In genomic region chr9:98867434-98868168, GRCh38 we compare ENCODE assay signal across 1 cellular context.
TF ChIP-seq lines count a peak whose summit lies in the region.

No MANE protein-coding gene starts in this region.

TF ChIP-seq in K562, 482 proteins besides CTCF, POLR2A, EP300 and RAD21 (continued from another document and continues in another):
- TF ChIP-seq, protein P1, sequence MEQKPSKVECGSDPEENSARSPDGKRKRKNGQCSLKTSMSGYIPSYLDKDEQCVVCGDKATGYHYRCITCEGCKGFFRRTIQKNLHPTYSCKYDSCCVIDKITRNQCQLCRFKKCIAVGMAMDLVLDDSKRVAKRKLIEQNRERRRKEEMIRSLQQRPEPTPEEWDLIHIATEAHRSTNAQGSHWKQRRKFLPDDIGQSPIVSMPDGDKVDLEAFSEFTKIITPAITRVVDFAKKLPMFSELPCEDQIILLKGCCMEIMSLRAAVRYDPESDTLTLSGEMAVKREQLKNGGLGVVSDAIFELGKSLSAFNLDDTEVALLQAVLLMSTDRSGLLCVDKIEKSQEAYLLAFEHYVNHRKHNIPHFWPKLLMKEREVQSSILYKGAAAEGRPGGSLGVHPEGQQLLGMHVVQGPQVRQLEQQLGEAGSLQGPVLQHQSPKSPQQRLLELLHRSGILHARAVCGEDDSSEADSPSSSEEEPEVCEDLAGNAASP (IDR thresholded peaks at IDR 0.05) = no peak
- TF ChIP-seq TAF1 (IDR thresholded peaks at IDR 0.05; ENCODE audit: control insufficient read depth, extremely low read depth, insufficient read depth, low read length, severe bottlenecking) (peak; percentile 34), HNRNPUL1 (IDR thresholded peaks at IDR 0.05; ENCODE audit: low read length) (no peak), RBM25 (IDR thresholded peaks at IDR 0.05; ENCODE audit: low read depth, low read length, severe bottlenecking) (peak; percentile 18), POLR2AphosphoS2 (IDR thresholded peaks at IDR 0.05; ENCODE audit: low read length) (no peak), NFIX (CRISPR knock-in tag; IDR thresholded peaks at IDR 0.05; ENCODE audit: low read depth) (no peak), ZNF584 (CRISPR knock-in tag; IDR thresholded peaks at IDR 0.05; ENCODE audit: low read depth) (peak; percentile 96), SIN3A (IDR thresholded peaks at IDR 0.05; ENCODE audit: borderline replicate concordance in 2 of 2, control insufficient read depth in 1 of 2, low read depth in 2 of 2, low read length in 2 of 2) (no peak), MAFG (tag; conservative IDR thresholded peaks at IDR 0.05) (no peak), HLTF (IDR thresholded peaks at IDR 0.05) (peak; percentile 72; the same call in 1 of the 2 replicates), ZNF282 (CRISPR knock-in tag; IDR thresholded peaks at IDR 0.05) (no peak), ZNF444 (CRISPR knock-in tag; IDR thresholded peaks at IDR 0.05) (no peak), ZNF318 (IDR thresholded peaks at IDR 0.05; ENCODE audit: borderline replicate concordance in 1 of 2, low read depth in 1 of 2) (peak in 1 of 2 experiments; percentile 81; a peak in 1 of 4 replicates), BRF1 (IDR thresholded peaks at IDR 0.05; ENCODE audit: borderline replicate concordance, extremely low read depth, insufficient read length) (no peak), ZNF507 (tag; conservative IDR thresholded peaks at IDR 0.05) (no peak), E2F1 (CRISPR knock-in tag; IDR thresholded peaks at IDR 0.05) (no peak), RCOR1 (IDR thresholded peaks at IDR 0.05; ENCODE audit: borderline replicate concordance in 1 of 2, low read depth in 2 of 2, low read length in 2 of 2) (peak in 1 of 2 experiments; percentile 98; a peak in 2 of 4 replicates), SAFB2 (IDR thresholded peaks at IDR 0.05; ENCODE audit: borderline replicate concordance, low read depth, low read length, severe bottlenecking) (no peak), SLC30A9 (CRISPR knock-in tag; IDR thresholded peaks at IDR 0.05) (no peak), ZNF41 (CRISPR knock-in tag; conservative IDR thresholded peaks at IDR 0.05) (peak; percentile 79; the same call in 1 of the 2 replicates), U2AF1 (optimal IDR thresholded peaks at IDR 0.05; ENCODE audit: low read depth, low read length) (no peak), TBP (optimal IDR thresholded peaks at IDR 0.05; ENCODE audit: low read depth, low read length) (no peak), ZSCAN29 (IDR thresholded peaks at IDR 0.05) (no peak), FOXM1 (IDR thresholded peaks at IDR 0.05; ENCODE audit: low read depth) (no peak; the same call in 1 of the 2 replicates), FOXM1 (CRISPR knock-in tag; IDR thresholded peaks at IDR 0.05; ENCODE audit: low read depth) (no peak), SETDB1 (IDR thresholded peaks at IDR 0.05; ENCODE audit: low read length) (no peak), KLF6 (CRISPR knock-in tag; IDR thresholded peaks at IDR 0.05; ENCODE audit: borderline replicate concordance) (peak; percentile 90), ATF1 (CRISPR knock-in tag; IDR thresholded peaks at IDR 0.05) (no peak), ATF1 (tag; IDR thresholded peaks at IDR 0.05) (peak; percentile 54; the same call in 1 of the 2 replicates), ZNF143 (CRISPR knock-in tag; IDR thresholded peaks at IDR 0.05) (no peak), ZNF121 (CRISPR knock-in tag; conservative IDR thresholded peaks at IDR 0.05) (no peak), ZEB2 (IDR thresholded peaks at IDR 0.05) (peak; percentile 67), POLR2H (tag; IDR thresholded peaks at IDR 0.05; ENCODE audit: low read depth) (peak; percentile 75; the same call in 1 of the 2 replicates), TSC22D4 (tag; IDR thresholded peaks at IDR 0.05) (no peak), ZNF324 (CRISPR knock-in tag; IDR thresholded peaks at IDR 0.05) (no peak), NFE2L1 (tag; IDR thresholded peaks at IDR 0.05; ENCODE audit: borderline replicate concordance, low read depth) (no peak), ZFX (CRISPR knock-in tag; IDR thresholded peaks at IDR 0.05) (no peak), GMEB1 (CRISPR knock-in tag; IDR thresholded peaks at IDR 0.05) (peak; percentile 55), CBX5 (IDR thresholded peaks at IDR 0.05; ENCODE audit: borderline replicate concordance, low read depth) (0 out of 2 replicates have a peak, but pooled peaks have one; percentile 61), GATAD2A (IDR thresholded peaks at IDR 0.05) (no peak), CCAR2 (IDR thresholded peaks at IDR 0.05; ENCODE audit: low read depth, low read length) (no peak), ZNF316 (IDR thresholded peaks at IDR 0.05) (no peak), ZNF12 (CRISPR knock-in tag; IDR thresholded peaks at IDR 0.05) (peak; percentile 68), CTBP1 (IDR thresholded peaks at IDR 0.05; ENCODE audit: borderline replicate concordance) (peak; percentile 94), WHSC1 (IDR thresholded peaks at IDR 0.05; ENCODE audit: low read length) (no peak), EHMT2 (IDR thresholded peaks at IDR 0.05) (peak; percentile 65; the same call in 1 of the 2 replicates), TAF15 (IDR thresholded peaks at IDR 0.05; ENCODE audit: low read depth, low read length) (no peak), CHD1 (IDR thresholded peaks at IDR 0.05; ENCODE audit: low read length) (no peak)
- TF ChIP-seq, protein P2, sequence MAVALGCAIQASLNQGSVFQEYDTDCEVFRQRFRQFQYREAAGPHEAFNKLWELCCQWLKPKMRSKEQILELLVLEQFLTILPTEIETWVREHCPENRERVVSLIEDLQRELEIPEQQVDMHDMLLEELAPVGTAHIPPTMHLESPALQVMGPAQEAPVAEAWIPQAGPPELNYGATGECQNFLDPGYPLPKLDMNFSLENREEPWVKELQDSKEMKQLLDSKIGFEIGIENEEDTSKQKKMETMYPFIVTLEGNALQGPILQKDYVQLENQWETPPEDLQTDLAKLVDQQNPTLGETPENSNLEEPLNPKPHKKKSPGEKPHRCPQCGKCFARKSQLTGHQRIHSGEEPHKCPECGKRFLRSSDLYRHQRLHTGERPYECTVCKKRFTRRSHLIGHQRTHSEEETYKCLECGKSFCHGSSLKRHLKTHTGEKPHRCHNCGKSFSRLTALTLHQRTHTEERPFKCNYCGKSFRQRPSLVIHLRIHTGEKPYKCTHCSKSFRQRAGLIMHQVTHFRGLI (CRISPR knock-in tag; IDR thresholded peaks at IDR 0.05) = peak; percentile 60
- TF ChIP-seq, protein P3, sequence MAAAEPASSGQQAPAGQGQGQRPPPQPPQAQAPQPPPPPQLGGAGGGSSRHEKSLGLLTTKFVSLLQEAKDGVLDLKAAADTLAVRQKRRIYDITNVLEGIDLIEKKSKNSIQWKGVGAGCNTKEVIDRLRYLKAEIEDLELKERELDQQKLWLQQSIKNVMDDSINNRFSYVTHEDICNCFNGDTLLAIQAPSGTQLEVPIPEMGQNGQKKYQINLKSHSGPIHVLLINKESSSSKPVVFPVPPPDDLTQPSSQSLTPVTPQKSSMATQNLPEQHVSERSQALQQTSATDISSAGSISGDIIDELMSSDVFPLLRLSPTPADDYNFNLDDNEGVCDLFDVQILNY (CRISPR knock-in tag; IDR thresholded peaks at IDR 0.05) = no peak
- TF ChIP-seq, protein P4, sequence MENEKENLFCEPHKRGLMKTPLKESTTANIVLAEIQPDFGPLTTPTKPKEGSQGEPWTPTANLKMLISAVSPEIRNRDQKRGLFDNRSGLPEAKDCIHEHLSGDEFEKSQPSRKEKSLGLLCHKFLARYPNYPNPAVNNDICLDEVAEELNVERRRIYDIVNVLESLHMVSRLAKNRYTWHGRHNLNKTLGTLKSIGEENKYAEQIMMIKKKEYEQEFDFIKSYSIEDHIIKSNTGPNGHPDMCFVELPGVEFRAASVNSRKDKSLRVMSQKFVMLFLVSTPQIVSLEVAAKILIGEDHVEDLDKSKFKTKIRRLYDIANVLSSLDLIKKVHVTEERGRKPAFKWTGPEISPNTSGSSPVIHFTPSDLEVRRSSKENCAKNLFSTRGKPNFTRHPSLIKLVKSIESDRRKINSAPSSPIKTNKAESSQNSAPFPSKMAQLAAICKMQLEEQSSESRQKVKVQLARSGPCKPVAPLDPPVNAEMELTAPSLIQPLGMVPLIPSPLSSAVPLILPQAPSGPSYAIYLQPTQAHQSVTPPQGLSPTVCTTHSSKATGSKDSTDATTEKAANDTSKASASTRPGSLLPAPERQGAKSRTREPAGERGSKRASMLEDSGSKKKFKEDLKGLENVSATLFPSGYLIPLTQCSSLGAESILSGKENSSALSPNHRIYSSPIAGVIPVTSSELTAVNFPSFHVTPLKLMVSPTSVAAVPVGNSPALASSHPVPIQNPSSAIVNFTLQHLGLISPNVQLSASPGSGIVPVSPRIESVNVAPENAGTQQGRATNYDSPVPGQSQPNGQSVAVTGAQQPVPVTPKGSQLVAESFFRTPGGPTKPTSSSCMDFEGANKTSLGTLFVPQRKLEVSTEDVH (IDR thresholded peaks at IDR 0.05; ENCODE audit: low read depth, partially characterized antibody) = peak; percentile 62
- TF ChIP-seq, protein P5, sequence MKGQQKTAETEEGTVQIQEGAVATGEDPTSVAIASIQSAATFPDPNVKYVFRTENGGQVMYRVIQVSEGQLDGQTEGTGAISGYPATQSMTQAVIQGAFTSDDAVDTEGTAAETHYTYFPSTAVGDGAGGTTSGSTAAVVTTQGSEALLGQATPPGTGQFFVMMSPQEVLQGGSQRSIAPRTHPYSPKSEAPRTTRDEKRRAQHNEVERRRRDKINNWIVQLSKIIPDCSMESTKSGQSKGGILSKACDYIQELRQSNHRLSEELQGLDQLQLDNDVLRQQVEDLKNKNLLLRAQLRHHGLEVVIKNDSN (CRISPR knock-in tag; IDR thresholded peaks at IDR 0.05) = no peak
